17 cellular contexts compared by ENCODE assay signal in the genomic region with DNA sequence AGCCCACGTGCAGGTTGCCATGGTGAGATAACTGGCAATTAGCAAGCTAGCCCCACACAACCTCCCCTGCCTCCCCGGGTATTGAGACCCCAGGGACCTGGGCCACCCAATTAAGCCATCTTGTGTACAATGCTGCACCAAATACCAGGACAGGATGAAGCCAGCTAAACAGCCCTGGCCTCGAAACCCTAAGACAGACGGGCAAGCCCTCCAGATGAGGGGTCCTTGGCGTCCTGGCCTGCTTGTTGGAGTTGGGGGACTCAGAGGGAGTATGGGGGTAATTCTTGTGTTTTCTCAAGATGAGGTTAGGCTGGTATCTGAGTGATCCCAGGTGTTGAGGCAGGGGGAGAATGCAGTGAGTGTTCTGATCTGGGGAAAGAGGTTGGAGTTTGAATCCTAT. TPM values are rescaled to one million over a fixed set of nuclear protein-coding genes. Genes with fewer than 3 reads are reported as not detected.
DNase-seq lines count a peak whose midpoint lies in the region; ATAC-seq and TF ChIP-seq lines count a peak whose summit lies in the region.
"Had no signal": no experiment of that assay in that cellular context is flagged by ENCODE, and none has a peak within 500 bp of the region (broad histone marks: within the 10 kb centered on the region; RNA-seq: fewer than 3 reads in every experiment).

No MANE protein-coding gene starts in this region.

- peak overlapping the region; percentile 9 for H3K27ac Mint-ChIP-seq in T-helper 17 cell
- no peak overlapping the region for H3K27ac Mint-ChIP-seq in glutamatergic neuron (ENCODE audit: unreplicated experiment)
- no peak overlapping the region for H3K27ac Mint-ChIP-seq in T-helper 2 cell treated with Interferon-gamma antibody and Interleukin-4, amounts not matched to agents 5 μg/mL and 100 μg/mL, for 36 hours
- H3K27ac Mint-ChIP-seq: CD14-positive monocyte had no signal

- RAD21 ChIA-PET in HCT116 (lab: Charles Lee; ENCODE audit: low non-redundant PET in 1 of 2, low total read pairs in 2 of 2, uncharacterized antibody in 2 of 2, unreplicated experiment in 2 of 2), result no interaction called here

- no peaks in the 10 kb centered on the region for H3K79me2 ChIP-seq in HCT116 (ENCODE audit: insufficient read depth, low read length)

- H3K4me3 Mint-ChIP-seq in T-helper 17 cell (no peak overlapping the region), glutamatergic neuron (ENCODE audit: unreplicated experiment) (peak overlapping the region; percentile 4)
- H3K4me3 Mint-ChIP-seq in T-helper 2 cell treated with Interferon-gamma antibody and Interleukin-4, amounts not matched to agents 5 μg/mL and 100 μg/mL, for 36 hours, result no peak overlapping the region
- H3K4me3 Mint-ChIP-seq: CD14-positive monocyte; CD8-positive, alpha-beta memory T cell had no signal

- H3K4me1 ChIP-seq in HCT116 (ENCODE audit: control insufficient read depth in 1 of 2, insufficient read depth in 2 of 2, low read length in 2 of 2), result no peaks in the 10 kb centered on the region
- H3K4me1 ChIP-seq: A549, Caco-2 had no signal

- H3K9me3 Mint-ChIP-seq in glutamatergic neuron (ENCODE audit: unreplicated experiment), result peaks cover 13% of the 10 kb centered on the region
- H3K9me3 Mint-ChIP-seq in T-helper 2 cell treated with Interferon-gamma antibody and Interleukin-4, amounts not matched to agents 5 μg/mL and 100 μg/mL, for 36 hours, result no peaks in the 10 kb centered on the region
- H3K9me3 Mint-ChIP-seq: CD14-positive monocyte; CD8-positive, alpha-beta memory T cell had no signal

- TF ChIP-seq CTCF in HCT116 (IDR thresholded peaks at IDR 0.05 in 2 of 3, conservative IDR thresholded peaks at IDR 0.05 in 1 of 3; ENCODE audit: borderline replicate concordance in 1 of 3, insufficient read depth in 1 of 3, low read depth in 2 of 3, low read length in 2 of 3) (no peak), glutamatergic neuron (IDR thresholded peaks at IDR 0.05; ENCODE audit: partially characterized antibody, unreplicated experiment) (no peak), WERI-Rb-1 (IDR thresholded peaks at IDR 0.05; ENCODE audit: low read depth, low read length) (no peak)

- TSS peak; percentile 14 for BruUV-seq in HCT116 (replicated peaks; lab: Mats Ljungman, UMichigan)

- H3K4me2 ChIP-seq in HCT116 (ENCODE audit: low read length), result no peak overlapping the region
- H3K4me2 ChIP-seq: A549 had no signal

- H3K9me3 ChIP-seq in HCT116 (ENCODE audit: control insufficient read depth in 1 of 2, insufficient read depth in 1 of 2, low read depth in 1 of 2, low read length in 2 of 2) (no peaks in the 10 kb centered on the region), T-helper 17 cell (ENCODE audit: control insufficient read depth, low read length, poor library complexity, severe bottlenecking) (no peaks in the 10 kb centered on the region), WERI-Rb-1 (ENCODE audit: severe bottlenecking) (no peaks in the 10 kb centered on the region)
- H3K9me3 ChIP-seq: A549, Caco-2 had no signal

- H3K4me3 ChIP-seq in HCT116 (replicated peaks in 1 of 2; ENCODE audit: low read depth in 1 of 2, low read length in 2 of 2) (no peak overlapping the region), WERI-Rb-1 (ENCODE audit: low read depth, low read length) (no peak overlapping the region)
- H3K4me3 ChIP-seq: A549 had no signal

- H3K36me3 Mint-ChIP-seq in T-helper 17 cell (ENCODE audit: low read depth), result peaks cover 3% of the 10 kb centered on the region
- peaks cover 4% of the 10 kb centered on the region for H3K36me3 Mint-ChIP-seq in glutamatergic neuron (ENCODE audit: unreplicated experiment)
- H3K36me3 Mint-ChIP-seq in T-helper 2 cell treated with Interferon-gamma antibody and Interleukin-4, amounts not matched to agents 5 μg/mL and 100 μg/mL, for 36 hours (ENCODE audit: low read depth), result no peaks in the 10 kb centered on the region
- H3K36me3 Mint-ChIP-seq: CD8-positive, alpha-beta memory T cell had no signal

- no peak overlapping the region for H2AFZ ChIP-seq in HCT116 (ENCODE audit: low read depth, low read length, poor library complexity, severe bottlenecking)

- no peak for TF ChIP-seq RAD21 in HCT116 (IDR thresholded peaks at IDR 0.05; ENCODE audit: low read depth)

- peaks cover 4 to 23% of the 10 kb centered on the region in 2 experiments; a peak in 2 of 4 replicates for H3K36me3 ChIP-seq in HCT116 (ENCODE audit: control insufficient read depth in 1 of 2, insufficient read depth in 2 of 2, low read length in 2 of 2)
- no peaks in the 10 kb centered on the region for H3K36me3 ChIP-seq in WERI-Rb-1

- DNase-seq in HCT116 (ENCODE audit: low read depth, low spot score) (no peak), T-helper 17 cell (no peak), glutamatergic neuron (no peak), posterior vena cava (ENCODE audit: low spot score) (peak; percentile 14), NAMALWA (ENCODE audit: low spot score) (no peak), WERI-Rb-1 (no peak)
- no peak for DNase-seq in T-helper 2 cell treated with Interferon-gamma antibody and Interleukin-4, amounts not matched to agents 5 μg/mL and 100 μg/mL, for 36 hours (ENCODE audit: low spot score)
- DNase-seq: Caco-2; CD8-positive, alpha-beta memory T cell; DND-41; GDM1; GOT3 had no signal

- no peaks in the 10 kb centered on the region for H3K27me3 Mint-ChIP-seq in T-helper 17 cell
- peaks cover 9% of the 10 kb centered on the region for H3K27me3 Mint-ChIP-seq in glutamatergic neuron (ENCODE audit: unreplicated experiment)
- H3K27me3 Mint-ChIP-seq in T-helper 2 cell treated with Interferon-gamma antibody and Interleukin-4, amounts not matched to agents 5 μg/mL and 100 μg/mL, for 36 hours (ENCODE audit: low read depth), result no peaks in the 10 kb centered on the region

- H3K9ac ChIP-seq in HCT116 (ENCODE audit: low read length), result no peak overlapping the region

- H3K4me1 Mint-ChIP-seq in T-helper 17 cell (peaks cover 4% of the 10 kb centered on the region), glutamatergic neuron (ENCODE audit: low read depth, unreplicated experiment) (peaks cover 32% of the 10 kb centered on the region)
- no peaks in the 10 kb centered on the region for H3K4me1 Mint-ChIP-seq in T-helper 2 cell treated with Interferon-gamma antibody and Interleukin-4, amounts not matched to agents 5 μg/mL and 100 μg/mL, for 36 hours (ENCODE audit: low read depth)
- H3K4me1 Mint-ChIP-seq: CD8-positive, alpha-beta memory T cell had no signal

- CTCF ChIA-PET in HCT116 (lab: Charles Lee), result no interaction called here

- H4K20me1 ChIP-seq in HCT116 (ENCODE audit: insufficient read depth), result no peaks in the 10 kb centered on the region

- no peak for TF ChIP-seq POLR2A in HCT116 (IDR thresholded peaks at IDR 0.05; ENCODE audit: borderline replicate concordance, extremely low read depth, insufficient read depth, insufficient read length)

- POLR2A ChIA-PET in HCT116 (lab: Charles Lee), result no interaction called here

- intact Hi-C loops in HCT116 (cut with micrococcal nuclease) (no loop called here), posterior vena cava (cut with DNase I) (no loop called here)

- ATAC-seq in HCT116 (no peak), T-helper 17 cell (no peak)
- ATAC-seq: A549 had no signal

- H3K27me3 ChIP-seq in HCT116 (ENCODE audit: insufficient read depth, low read length) (no peaks in the 10 kb centered on the region), WERI-Rb-1 (ENCODE audit: insufficient read depth, low read depth, severe bottlenecking) (no peaks in the 10 kb centered on the region)

- H3K9me2 ChIP-seq in HCT116 (ENCODE audit: insufficient read depth), result no peaks in the 10 kb centered on the region

- H3K27ac ChIP-seq in HCT116 (ENCODE audit: low read depth, low read length) (no peak overlapping the region), WERI-Rb-1 (no peak overlapping the region)
- H3K27ac ChIP-seq: A549, HL-60 had no signal

TF ChIP-seq in HCT116, 20 proteins besides CTCF, POLR2A, EP300 and RAD21 (continues in another document):
- TF ChIP-seq FOSL1 (IDR thresholded peaks at IDR 0.05; ENCODE audit: low read depth) (no peak), JUND (IDR thresholded peaks at IDR 0.05) (no peak), SP1 (IDR thresholded peaks at IDR 0.05; ENCODE audit: low read depth) (no peak), EZH2 (IDR thresholded peaks at IDR 0.05) (no peak)
- TF ChIP-seq, protein P1, sequence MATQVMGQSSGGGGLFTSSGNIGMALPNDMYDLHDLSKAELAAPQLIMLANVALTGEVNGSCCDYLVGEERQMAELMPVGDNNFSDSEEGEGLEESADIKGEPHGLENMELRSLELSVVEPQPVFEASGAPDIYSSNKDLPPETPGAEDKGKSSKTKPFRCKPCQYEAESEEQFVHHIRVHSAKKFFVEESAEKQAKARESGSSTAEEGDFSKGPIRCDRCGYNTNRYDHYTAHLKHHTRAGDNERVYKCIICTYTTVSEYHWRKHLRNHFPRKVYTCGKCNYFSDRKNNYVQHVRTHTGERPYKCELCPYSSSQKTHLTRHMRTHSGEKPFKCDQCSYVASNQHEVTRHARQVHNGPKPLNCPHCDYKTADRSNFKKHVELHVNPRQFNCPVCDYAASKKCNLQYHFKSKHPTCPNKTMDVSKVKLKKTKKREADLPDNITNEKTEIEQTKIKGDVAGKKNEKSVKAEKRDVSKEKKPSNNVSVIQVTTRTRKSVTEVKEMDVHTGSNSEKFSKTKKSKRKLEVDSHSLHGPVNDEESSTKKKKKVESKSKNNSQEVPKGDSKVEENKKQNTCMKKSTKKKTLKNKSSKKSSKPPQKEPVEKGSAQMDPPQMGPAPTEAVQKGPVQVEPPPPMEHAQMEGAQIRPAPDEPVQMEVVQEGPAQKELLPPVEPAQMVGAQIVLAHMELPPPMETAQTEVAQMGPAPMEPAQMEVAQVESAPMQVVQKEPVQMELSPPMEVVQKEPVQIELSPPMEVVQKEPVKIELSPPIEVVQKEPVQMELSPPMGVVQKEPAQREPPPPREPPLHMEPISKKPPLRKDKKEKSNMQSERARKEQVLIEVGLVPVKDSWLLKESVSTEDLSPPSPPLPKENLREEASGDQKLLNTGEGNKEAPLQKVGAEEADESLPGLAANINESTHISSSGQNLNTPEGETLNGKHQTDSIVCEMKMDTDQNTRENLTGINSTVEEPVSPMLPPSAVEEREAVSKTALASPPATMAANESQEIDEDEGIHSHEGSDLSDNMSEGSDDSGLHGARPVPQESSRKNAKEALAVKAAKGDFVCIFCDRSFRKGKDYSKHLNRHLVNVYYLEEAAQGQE (IDR thresholded peaks at IDR 0.05; ENCODE audit: low read depth), result no peak

RNA-seq across cellular contexts. Expression of a gene that starts 8.8 kb away (rescaled TPM):
- total RNA-seq in HCT116 (2021; ENCODE audit: unreplicated experiment), result 118 TPM
- 44.7 and 56.2 TPM in 2 replicates for polyA plus RNA-seq in HCT116 (2012)
- total RNA-seq in T-helper 17 cell, result 100 to 1,000 TPM; 105 to 134 TPM
- 232 TPM for total RNA-seq in glutamatergic neuron (ENCODE audit: unreplicated experiment)
- 100 to 1,000 TPM; 127 to 141 TPM for total RNA-seq in posterior vena cava

RNA-seq across cellular contexts. Expression of a gene that starts 47.8 kb away (rescaled TPM):
- total RNA-seq in HCT116 (2021; ENCODE audit: unreplicated experiment) (0.42 TPM), T-helper 17 cell (1 to 10 TPM in 1 of 2 donors, under 1 TPM in 1; 0.32 to 1.8 TPM), glutamatergic neuron (ENCODE audit: unreplicated experiment) (not detected), posterior vena cava (under 1 TPM; 0.28 to 0.81 TPM)
- polyA plus RNA-seq in HCT116 (2012), result 0.11 and 0.23 TPM in 2 replicates
- polyA plus RNA-seq: A549; AG04450; BJ; CD14-positive monocyte; CD8-positive, alpha-beta memory T cell had no signal

RNA-seq across cellular contexts. Expression of a gene that starts 48.8 kb away (rescaled TPM):
- total RNA-seq in HCT116 (2021; ENCODE audit: unreplicated experiment) (22.2 TPM), T-helper 17 cell (under 1 TPM; 0.30 to 0.34 TPM), glutamatergic neuron (ENCODE audit: unreplicated experiment) (29.0 TPM), posterior vena cava (under 1 TPM; 0.38 to 0.56 TPM)
- polyA plus RNA-seq in HCT116 (2012), result 11.3 and 12.7 TPM in 2 replicates

Comparison
In these comparisons a context has a peak if more than half of its experiments do, and no peak if none do; other contexts are left out.
1. RNA of a gene that starts 48.8 kb away (total RNA-seq): 29.0 TPM in glutamatergic neuron (single experiment) and 22.2 TPM in HCT116 (single experiment); 0.38 to 0.56 TPM in posterior vena cava and 0.30 to 0.34 TPM in T-helper 17 cell; every median in the first group is over 10 times any median in the second.